10 cellular contexts compared by ENCODE assay signal in genomic region chr10:100943508-100943907, GRCh38.
"Had no signal": no experiment of that assay in that cellular context is flagged by ENCODE, and none has a peak within 500 bp of the region (broad histone marks: within the 10 kb centered on the region; RNA-seq: fewer than 3 reads in every experiment).

No MANE protein-coding gene starts in this region.

- DNase-seq: adrenal gland, dermis blood vessel endothelial cell, endodermal cell, posterior cingulate gyrus, SHP77 treated with DMSO at 0.1 percent for 48 hours, small intestine, thyroid gland had no signal

- H3K4me1 ChIP-seq: thyroid gland had no signal

- H3K4me1 Mint-ChIP-seq: brain, endodermal cell had no signal

- H3K27me3 Mint-ChIP-seq: brain had no signal

- H3K9me3 ChIP-seq: adrenal gland, neutrophil, thyroid gland had no signal

- H3K27me3 ChIP-seq: adrenal gland, hepatocyte, neutrophil, thyroid gland had no signal

- H3K27ac Mint-ChIP-seq: endodermal cell had no signal

- H3K4me3 ChIP-seq: adrenal gland, hepatocyte, thyroid gland had no signal

- H3K27ac ChIP-seq: adrenal gland, hepatocyte, neutrophil, thyroid gland had no signal

- H3K9me3 Mint-ChIP-seq: brain, endodermal cell had no signal

- H3K4me3 Mint-ChIP-seq: brain, endodermal cell had no signal
